ENCODE assay signal across 14 cellular contexts in the genomic region with DNA sequence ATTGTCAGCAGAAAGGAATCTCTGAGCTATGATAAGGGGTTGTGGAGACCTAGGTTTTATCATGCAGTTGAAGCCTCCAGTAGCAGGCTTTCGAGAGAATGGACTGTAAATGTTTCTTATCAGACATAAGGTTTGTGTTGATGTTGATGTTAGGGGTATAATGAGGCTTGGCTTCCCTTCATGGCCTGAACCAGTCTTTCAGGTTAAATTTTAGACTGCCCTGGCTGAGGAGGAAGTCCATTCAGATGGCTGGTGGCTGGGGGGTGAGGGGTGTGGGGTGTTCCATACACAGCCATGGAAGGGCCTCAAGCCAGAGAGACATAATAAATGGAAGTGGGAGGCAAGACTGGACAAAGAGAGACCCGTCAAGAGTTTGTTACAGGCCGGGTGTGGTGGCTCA.
DNase-seq lines count a peak whose midpoint lies in the region; ATAC-seq and TF ChIP-seq lines count a peak whose summit lies in the region.
"Had no signal": no experiment of that assay in that cellular context is flagged by ENCODE, and none has a peak within 500 bp of the region (broad histone marks: within the 10 kb centered on the region; RNA-seq: fewer than 3 reads in every experiment).

No MANE protein-coding gene starts in this region.

- H3K9me3 ChIP-seq in esophagus squamous epithelium, result no peaks in the 10 kb centered on the region
- H3K9me3 ChIP-seq: testis had no signal

- H3K27ac Mint-ChIP-seq in activated T-cell treated with anti-CD3 and anti-CD28 coated beads, Interleukin-2, amount 50 U/mL, for 24 hours, result peak overlapping the region; percentile 31
- peak overlapping the region; percentile 99 for H3K27ac Mint-ChIP-seq in stimulated activated naive B cell treated with anti-CD40 and anti-IgM and Interleukin-4, amounts not matched to agents 10 μg/mL and 1 μg/mL and 100 μg/mL, for 72 hours

- H3K4me1 Mint-ChIP-seq in activated T-cell treated with anti-CD3 and anti-CD28 coated beads, Interleukin-2, amount 50 U/mL, for 24 hours (ENCODE audit: low read depth), result peaks cover 82% of the 10 kb centered on the region
- peaks cover 74% of the 10 kb centered on the region for H3K4me1 Mint-ChIP-seq in activated T-cell treated with anti-CD3 and anti-CD28 coated beads, Interleukin-2, amount 50 U/mL, for 4 hours (ENCODE audit: low read depth)
- H3K4me1 Mint-ChIP-seq in stimulated activated naive B cell treated with anti-CD40 and anti-IgM and Interleukin-4, amounts not matched to agents 10 μg/mL and 1 μg/mL and 100 μg/mL, for 72 hours, result peaks cover 55 to 81% of the 10 kb centered on the region in 2 donors

- TF ChIP-seq POLR2A in esophagus squamous epithelium (IDR thresholded peaks at IDR 0.05), result no peak

- H3K4me3 ChIP-seq in esophagus squamous epithelium, result no peak overlapping the region
- H3K4me3 ChIP-seq: testis had no signal

- H3K27ac ChIP-seq in VCaP (peak overlapping the region; percentile 73), esophagus squamous epithelium (peak overlapping the region in 3 of 4 donors; percentile 34 to 91 (median 45))
- H3K27ac ChIP-seq: HL-60, testis had no signal

- TF ChIP-seq CTCF in VCaP (conservative IDR thresholded peaks at IDR 0.05) (no peak), esophagus squamous epithelium (IDR thresholded peaks at IDR 0.05) (no peak)

- no peaks in the 10 kb centered on the region for H3K27me3 Mint-ChIP-seq in activated T-cell treated with anti-CD3 and anti-CD28 coated beads, Interleukin-2, amount 50 U/mL, for 24 hours
- no peaks in the 10 kb centered on the region for H3K27me3 Mint-ChIP-seq in activated T-cell treated with anti-CD3 and anti-CD28 coated beads, Interleukin-2, amount 50 U/mL, for 4 hours (ENCODE audit: low read depth)
- H3K27me3 Mint-ChIP-seq in stimulated activated naive B cell treated with anti-CD40 and anti-IgM and Interleukin-4, amounts not matched to agents 10 μg/mL and 1 μg/mL and 100 μg/mL, for 72 hours, result no peaks in the 10 kb centered on the region

- no peaks in the 10 kb centered on the region for H3K36me3 Mint-ChIP-seq in activated T-cell treated with anti-CD3 and anti-CD28 coated beads, Interleukin-2, amount 50 U/mL, for 24 hours (ENCODE audit: low read depth)
- no peaks in the 10 kb centered on the region for H3K36me3 Mint-ChIP-seq in activated T-cell treated with anti-CD3 and anti-CD28 coated beads, Interleukin-2, amount 50 U/mL, for 4 hours (ENCODE audit: insufficient read depth)
- H3K36me3 Mint-ChIP-seq in stimulated activated naive B cell treated with anti-CD40 and anti-IgM and Interleukin-4, amounts not matched to agents 10 μg/mL and 1 μg/mL and 100 μg/mL, for 72 hours, result peaks cover 0 to 38% of the 10 kb centered on the region in 2 donors

- no peaks in the 10 kb centered on the region for H3K9me3 Mint-ChIP-seq in activated T-cell treated with anti-CD3 and anti-CD28 coated beads, Interleukin-2, amount 50 U/mL, for 24 hours
- no peaks in the 10 kb centered on the region for H3K9me3 Mint-ChIP-seq in activated T-cell treated with anti-CD3 and anti-CD28 coated beads, Interleukin-2, amount 50 U/mL, for 4 hours
- H3K9me3 Mint-ChIP-seq in stimulated activated naive B cell treated with anti-CD40 and anti-IgM and Interleukin-4, amounts not matched to agents 10 μg/mL and 1 μg/mL and 100 μg/mL, for 72 hours, result no peaks in the 10 kb centered on the region

- intact Hi-C loops in esophagus squamous epithelium (cut with DNase I), result no loop called here

- H3K36me3 ChIP-seq in esophagus squamous epithelium, result no peaks in the 10 kb centered on the region
- H3K36me3 ChIP-seq: brain microvascular endothelial cell had no signal

- 64 to 71% methylated on average over 3 of the region's 3 CpGs for WGBS in esophagus squamous epithelium, 2 donors

- peaks cover 19 to 74% (median 35%) of the 10 kb centered on the region in 3 donors for H3K4me1 ChIP-seq in esophagus squamous epithelium

- ATAC-seq in activated T-cell treated with anti-CD3 and anti-CD28 coated beads, Interleukin-2, amount 50 U/mL, for 4 hours, result no peak
- no peak for ATAC-seq in stimulated activated naive B cell treated with anti-CD40 and anti-IgM and Interleukin-4, amounts not matched to agents 10 μg/mL and 1 μg/mL and 100 μg/mL, for 72 hours (replicated peaks)
- ATAC-seq: SK-N-SH treated with all-trans-retinoic acid at 6 μM for 48 hours had no signal

- DNase-seq in activated T-cell treated with anti-CD3 and anti-CD28 coated beads, Interleukin-2, amount 50 U/mL, for 24 hours, result no peak
- DNase-seq in activated T-cell treated with anti-CD3 and anti-CD28 coated beads, Interleukin-2, amount 50 U/mL, for 4 hours, result no peak
- DNase-seq in esophagus squamous epithelium (lab: John Stamatoyannopoulos, UW) (no peak), NCI-H1436 (lab: John Stamatoyannopoulos, UW) (no peak), NCI-H524 (lab: John Stamatoyannopoulos, UW) (no peak), amniotic stem cell (lab: John Stamatoyannopoulos, UW) (no peak)
- no peak for DNase-seq in stimulated activated naive B cell treated with anti-CD40 and anti-IgM and Interleukin-4, amounts not matched to agents 10 μg/mL and 1 μg/mL and 100 μg/mL, for 72 hours
- DNase-seq: activated T-cell treated with anti-CD3 and anti-CD28 coated beads, Interleukin-2, amount 50 U/mL, for 1 hour; brain microvascular endothelial cell; kidney glomerular epithelial cell; testis had no signal

- no peak overlapping the region for H3K4me3 Mint-ChIP-seq in activated T-cell treated with anti-CD3 and anti-CD28 coated beads, Interleukin-2, amount 50 U/mL, for 24 hours
- H3K4me3 Mint-ChIP-seq in activated T-cell treated with anti-CD3 and anti-CD28 coated beads, Interleukin-2, amount 50 U/mL, for 4 hours, result no peak overlapping the region
- H3K4me3 Mint-ChIP-seq in stimulated activated naive B cell treated with anti-CD40 and anti-IgM and Interleukin-4, amounts not matched to agents 10 μg/mL and 1 μg/mL and 100 μg/mL, for 72 hours, result peak overlapping the region in 1 of 2 donors; percentile 21

- no peaks in the 10 kb centered on the region for H3K27me3 ChIP-seq in esophagus squamous epithelium
- H3K27me3 ChIP-seq: brain microvascular endothelial cell, testis had no signal
